ENCODE assay signal across 17 cellular contexts in the genomic region with DNA sequence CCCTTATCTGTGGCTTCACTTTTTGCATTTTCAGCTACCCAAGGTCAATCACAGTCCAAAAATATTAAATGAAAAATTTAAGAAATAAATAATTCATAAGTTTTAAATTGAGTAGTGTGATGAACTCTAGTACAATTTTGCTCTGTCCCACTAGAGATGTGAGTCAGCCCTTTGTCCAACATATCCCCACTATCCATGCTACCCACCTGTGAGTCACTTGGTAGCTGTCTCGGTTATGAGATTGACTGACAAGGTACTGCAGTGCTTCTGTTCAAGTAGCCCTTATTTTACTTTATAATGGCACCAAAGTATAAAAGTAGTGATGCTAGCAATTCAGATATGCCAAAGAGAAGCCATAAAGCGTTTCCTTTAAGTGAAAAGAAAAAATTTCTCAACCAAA.
"Had no signal": no experiment of that assay in that cellular context is flagged by ENCODE, and none has a peak within 500 bp of the region (broad histone marks: within the 10 kb centered on the region; RNA-seq: fewer than 3 reads in every experiment).

No MANE protein-coding gene starts in this region.

- H3K27ac ChIP-seq: esophagus squamous epithelium, neutrophil, psoas muscle, skin epidermis, suprapubic skin, thyroid gland, upper lobe of left lung, uterus had no signal

- DNase-seq: effector memory CD4-positive, alpha-beta T cell; esophagus squamous epithelium; foreskin fibroblast; mammary epithelial cell; mucosa of descending colon; naive thymus-derived CD8-positive, alpha-beta T cell; psoas muscle; stimulated activated CD4-positive, alpha-beta T cell treated with anti-CD3 and anti-CD28 coated beads, Interleukin-2, amount 100 ng/mL, for 48 hours; stimulated activated naive CD8-positive, alpha-beta T cell treated with anti-CD3 and anti-CD28 coated beads, Interleukin-15, Interleukin-2, amounts not matched to agents 100 U/mL and 50 U/mL, for 24 hours; thyroid gland; upper lobe of left lung; uterus had no signal

- H3K36me3 ChIP-seq: neutrophil, thyroid gland, upper lobe of left lung, uterus had no signal

- H3K4me3 ChIP-seq: esophagus squamous epithelium, mucosa of descending colon, psoas muscle, skin epidermis, suprapubic skin, thyroid gland, upper lobe of left lung, uterus had no signal

- H3K27me3 ChIP-seq: esophagus squamous epithelium, neutrophil, suprapubic skin, thyroid gland, upper lobe of left lung, uterus had no signal

- H3K27ac Mint-ChIP-seq: naive thymus-derived CD8-positive, alpha-beta T cell had no signal

- H3K4me1 ChIP-seq: psoas muscle, suprapubic skin, thyroid gland, uterus had no signal

- H3K4me3 Mint-ChIP-seq: naive thymus-derived CD8-positive, alpha-beta T cell had no signal

- ATAC-seq: left lobe of liver; mucosa of descending colon; naive thymus-derived CD8-positive, alpha-beta T cell; psoas muscle; sciatic nerve; stimulated activated naive CD8-positive, alpha-beta T cell treated with anti-CD3 and anti-CD28 coated beads, Interleukin-15, Interleukin-2, amounts not matched to agents 100 U/mL and 50 U/mL, for 24 hours had no signal

- H3K9me3 ChIP-seq: neutrophil, thyroid gland had no signal
